In genomic region chrX:86047174-86047991, GRCh38 we compare ENCODE assay signal across 1 cellular context.
TF ChIP-seq lines count a peak whose summit lies in the region.

Gene CHM (minus strand): TSS chrX:86047558. CDS start chrX:86047532, 26 bp downstream.

TF ChIP-seq in HepG2, 621 proteins besides CTCF, POLR2A, EP300 and RAD21 (continued from another document and continues in another):
- TF ChIP-seq ZNF704 (CRISPR knock-in tag; IDR thresholded peaks at IDR 0.05; ENCODE audit: borderline replicate concordance) (no peak), ZNF564 (CRISPR knock-in tag; IDR thresholded peaks at IDR 0.05) (no peak), ELK4 (CRISPR knock-in tag; IDR thresholded peaks at IDR 0.05; ENCODE audit: borderline replicate concordance) (no peak), ZNF280B (CRISPR knock-in tag; IDR thresholded peaks at IDR 0.05; ENCODE audit: borderline replicate concordance) (no peak), TIGD3 (CRISPR knock-in tag; IDR thresholded peaks at IDR 0.05; ENCODE audit: borderline replicate concordance) (no peak), NFE2L2 (IDR thresholded peaks at IDR 0.05; ENCODE audit: low read length) (no peak), ZBTB39 (CRISPR knock-in tag; IDR thresholded peaks at IDR 0.05) (no peak), ZMAT5 (CRISPR knock-in tag; IDR thresholded peaks at IDR 0.05; ENCODE audit: borderline replicate concordance, low read depth) (no peak), SETDB1 (CRISPR knock-in tag; IDR thresholded peaks at IDR 0.05; ENCODE audit: borderline replicate concordance) (no peak), PITX1 (CRISPR knock-in tag; IDR thresholded peaks at IDR 0.05) (no peak), SNAPC5 (CRISPR knock-in tag; IDR thresholded peaks at IDR 0.05; ENCODE audit: borderline replicate concordance) (no peak), HIC2 (CRISPR knock-in tag; IDR thresholded peaks at IDR 0.05; ENCODE audit: low read depth) (no peak), ATM (IDR thresholded peaks at IDR 0.05; ENCODE audit: borderline replicate concordance) (no peak), MXD4 (CRISPR knock-in tag; IDR thresholded peaks at IDR 0.05) (no peak; the same call in 1 of the 2 replicates), FOXA1 (IDR thresholded peaks at IDR 0.05) (no peak), FOXA1 (CRISPR knock-in tag; IDR thresholded peaks at IDR 0.05) (no peak), AKNA (CRISPR knock-in tag; IDR thresholded peaks at IDR 0.05; ENCODE audit: borderline replicate concordance) (no peak), PRDM15 (CRISPR knock-in tag; IDR thresholded peaks at IDR 0.05) (no peak), ZBTB20 (CRISPR knock-in tag; IDR thresholded peaks at IDR 0.05; ENCODE audit: borderline replicate concordance, low read depth) (no peak), ZBTB21 (CRISPR knock-in tag; IDR thresholded peaks at IDR 0.05) (no peak; the same call in 1 of the 2 replicates), U2AF1 (optimal IDR thresholded peaks at IDR 0.05; ENCODE audit: low read depth, low read length) (no peak), MTERF4 (CRISPR knock-in tag; IDR thresholded peaks at IDR 0.05) (no peak), ZNF616 (CRISPR knock-in tag; IDR thresholded peaks at IDR 0.05; ENCODE audit: low read depth) (no peak), MIER3 (CRISPR knock-in tag; IDR thresholded peaks at IDR 0.05; ENCODE audit: borderline replicate concordance) (peak; percentile 63; the same call in 1 of the 2 replicates), PREB (CRISPR knock-in tag; IDR thresholded peaks at IDR 0.05) (no peak), ZNF710 (CRISPR knock-in tag; IDR thresholded peaks at IDR 0.05; ENCODE audit: borderline replicate concordance) (no peak)
